25 cellular contexts compared by ENCODE assay signal in genomic region chr7:107692501-107692900, GRCh38. TPM values are rescaled to one million over a fixed set of nuclear protein-coding genes. Genes with fewer than 3 reads are reported as not detected.
DNase-seq lines count a peak whose midpoint lies in the region; TF ChIP-seq lines count a peak whose summit lies in the region.
"Had no signal": no experiment of that assay in that cellular context is flagged by ENCODE, and none has a peak within 500 bp of the region (broad histone marks: within the 10 kb centered on the region; RNA-seq: fewer than 3 reads in every experiment).

No MANE protein-coding gene starts in this region.

- TF ChIP-seq CTCF in fibroblast of lung (conservative IDR thresholded peaks at IDR 0.05 in 1 of 2, IDR thresholded peaks at IDR 0.05 in 1 of 2; ENCODE audit: low read depth in 1 of 2, low read length in 2 of 2) = no peak

- no peaks in the 10 kb centered on the region for H3K36me3 ChIP-seq in fibroblast of lung (ENCODE audit: control insufficient read depth, insufficient read depth, low read length)
- H3K36me3 ChIP-seq: adrenal gland, lower lobe of right lung, ovary, transverse colon had no signal

- no peak overlapping the region for H3K9ac ChIP-seq in fibroblast of lung (ENCODE audit: insufficient read depth, low read length)

- H3K4me3 ChIP-seq in fibroblast of lung (replicated peaks in 1 of 4; ENCODE audit: control extremely low read depth in 1 of 4, insufficient read depth in 1 of 4, low read depth in 3 of 4, low read length in 4 of 4) = no peak overlapping the region
- H3K4me3 ChIP-seq: adrenal gland, lower lobe of right lung, ovary, transverse colon had no signal

- no peaks in the 10 kb centered on the region for H3K79me2 ChIP-seq in fibroblast of lung (ENCODE audit: control insufficient read depth, insufficient read depth, low read length)

- DNase-seq in AG08395 (ENCODE audit: low spot score) (peak; percentile 48), HCEC 1CT (peak; percentile 46), fibroblast of lung (ENCODE audit: low read depth in 2 of 2) (peak; percentile 37 to 69), NCI-H2081 (lab: John Stamatoyannopoulos, UW) (no peak), activated T-cell treated with anti-CD3 and anti-CD28 coated beads for 4 hours (no peak), SKM-1 treated with dmso at 0.1 percent for 144 hours (lab: John Stamatoyannopoulos, UW; ENCODE audit: unreplicated experiment) (no peak)
- no peak for DNase-seq in stimulated activated naive CD4-positive, alpha-beta T cell (lab: John Stamatoyannopoulos, UW)
- DNase-seq: activated CD4-positive, alpha-beta T cell treated with anti-CD3 and anti-CD28 coated beads, Interleukin-2, amount 10 ng/mL, durations not matched to agents 24 days and 14 days; activated naive CD4-positive, alpha-beta T cell; activated T-cell treated with anti-CD3 and anti-CD28 coated beads, Interleukin-2, amount 50 U/mL, for 4 hours; dermis blood vessel endothelial cell; DMS53; Karpas-422; kidney glomerular epithelial cell; lower lobe of right lung; NCI-H526; ovary; Right ventricle myocardium superior; stimulated activated CD4-positive, alpha-beta T cell treated with anti-CD3 and anti-CD28 coated beads, Interleukin-2, amount 100 ng/mL, for 24 hours; SW 1271; T1000; transverse colon had no signal

- no peaks in the 10 kb centered on the region for H3K9me3 ChIP-seq in fibroblast of lung (ENCODE audit: control insufficient read depth, insufficient read depth, low read depth, low read length)
- H3K9me3 ChIP-seq: adrenal gland, lower lobe of right lung, ovary, transverse colon had no signal

- peaks cover 16% of the 10 kb centered on the region for H3K4me1 ChIP-seq in fibroblast of lung (ENCODE audit: control insufficient read depth, extremely low read depth, insufficient read depth, low read length)
- H3K4me1 ChIP-seq: lower lobe of right lung, transverse colon had no signal

- H3K27ac ChIP-seq in angular gyrus (ENCODE audit: low read depth, low read length) (peak overlapping the region; percentile 66), fibroblast of lung (ENCODE audit: insufficient read depth, low read length) (no peak overlapping the region)
- H3K27ac ChIP-seq: adrenal gland, HL-60, lower lobe of right lung, ovary, transverse colon had no signal

- H2AFZ ChIP-seq in fibroblast of lung (ENCODE audit: low read length) = no peak overlapping the region

- no peaks in the 10 kb centered on the region for H4K20me1 ChIP-seq in fibroblast of lung (ENCODE audit: control insufficient read depth, extremely low read depth, insufficient read depth, low read length)

- H3K27me3 ChIP-seq in fibroblast of lung (ENCODE audit: control insufficient read depth, insufficient read depth, low read length) = no peaks in the 10 kb centered on the region
- H3K27me3 ChIP-seq: adrenal gland, ovary, transverse colon had no signal

- peak overlapping the region; percentile 34 for H3K4me2 ChIP-seq in fibroblast of lung (ENCODE audit: extremely low read depth, insufficient read depth, low read length)

RNA-seq across cellular contexts. Expression of gene SLC26A4, which starts 31.9 kb away (rescaled TPM):
- total RNA-seq in fibroblast of lung = 0.26 and 0.50 TPM in 2 replicates
- polyA plus RNA-seq in fibroblast of lung = 0.33 and 0.51 TPM in 2 replicates
- polyA plus RNA-seq in fibroblast of lung (2012) = 0.52 and 0.77 TPM in 2 replicates
- not detected in 2 replicates for polyA minus RNA-seq in fibroblast of lung (ENCODE audit: low replicate concordance)

RNA-seq across cellular contexts. Expression of gene CBLL1, which starts 51.4 kb away (rescaled TPM):
- 17.5 and 21.1 TPM in 2 replicates for total RNA-seq in fibroblast of lung
- polyA plus RNA-seq in fibroblast of lung = 20.1 and 24.6 TPM in 2 replicates
- 18.1 and 18.4 TPM in 2 replicates for polyA plus RNA-seq in fibroblast of lung (2012)
- 12.9 and 15.5 TPM in 2 replicates for polyA minus RNA-seq in fibroblast of lung (ENCODE audit: low replicate concordance)

Comparison
In these comparisons a context has a peak if more than half of its experiments do, and no peak if none do; other contexts are left out.
1. DNase-seq: peak in AG08395 (single experiment), HCEC 1CT (single experiment) and fibroblast of lung (2 of 2); none in stimulated activated naive CD4-positive, alpha-beta T cell (0 of 6), NCI-H2081 (0 of 2), activated T-cell treated with anti-CD3 and anti-CD28 coated beads for 4 hours (single experiment) and SKM-1 treated with dmso at 0.1 percent for 144 hours (single experiment).